15 cellular contexts compared by ENCODE assay signal in the genomic region with DNA sequence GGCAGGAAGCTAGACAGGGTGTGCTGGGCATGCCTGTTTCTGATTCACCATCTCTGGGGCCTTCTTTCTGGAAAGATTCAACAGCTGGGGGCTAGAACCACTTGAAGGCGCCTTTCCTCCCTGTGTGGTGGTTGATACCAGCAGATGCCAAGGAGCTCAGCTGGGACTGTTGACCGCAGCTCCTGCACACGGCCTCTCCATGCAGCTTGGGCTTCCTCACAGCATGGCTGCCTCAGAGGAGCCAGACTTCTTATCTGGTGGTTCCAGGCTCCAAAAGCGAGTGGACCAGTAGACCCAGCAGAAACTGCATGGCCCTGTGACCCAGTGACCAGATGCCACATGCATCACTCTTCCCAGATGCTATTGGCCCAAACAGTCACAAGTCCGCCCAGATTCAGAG.
DNase-seq lines count a peak whose midpoint lies in the region; ATAC-seq and TF ChIP-seq lines count a peak whose summit lies in the region.
"Had no signal": no experiment of that assay in that cellular context is flagged by ENCODE, and none has a peak within 500 bp of the region (broad histone marks: within the 10 kb centered on the region; RNA-seq: fewer than 3 reads in every experiment).

No MANE protein-coding gene starts in this region.

- no peak for TF ChIP-seq EP300 in Ishikawa (IDR thresholded peaks at IDR 0.05; ENCODE audit: borderline replicate concordance)

- no peak overlapping the region for H3K27ac Mint-ChIP-seq in activated CD4-positive, alpha-beta memory T cell treated with anti-CD3 and anti-CD28 coated beads for 36 hours
- H3K27ac Mint-ChIP-seq in activated CD4-positive, alpha-beta memory T cell treated with anti-CD3 and anti-CD28 coated beads, Interleukin-2, amount 10 ng/mL, durations not matched to agents 7 days and 5 days = no peak overlapping the region
- H3K27ac Mint-ChIP-seq in activated T-helper 1 cell treated with anti-CD3 and anti-CD28 coated beads, Interleukin-12 subunit alpha, Interleukin-12 subunit beta, Interleukin-2, Interleukin-4 antibody, amounts not matched to agents 30 ng/mL and 10 ng/mL and 1 ng/mL, durations not matched to agents 14 hours and 24 hours and 36 hours = no peak overlapping the region
- H3K27ac Mint-ChIP-seq: H9 had no signal

- CTCF ChIA-PET in activated CD4-positive, alpha-beta memory T cell treated with anti-CD3 and anti-CD28 coated beads for 36 hours (lab: Charles Lee) = no interaction called here
- CTCF ChIA-PET in activated CD4-positive, alpha-beta memory T cell treated with anti-CD3 and anti-CD28 coated beads, Interleukin-2, amount 10 ng/mL, durations not matched to agents 7 days and 5 days (lab: Charles Lee) = no interaction called here

- no peak for ATAC-seq in left lobe of liver

- POLR2A ChIA-PET in activated CD4-positive, alpha-beta memory T cell treated with anti-CD3 and anti-CD28 coated beads for 36 hours (lab: Charles Lee) = no interaction called here
- POLR2A ChIA-PET in activated CD4-positive, alpha-beta memory T cell treated with anti-CD3 and anti-CD28 coated beads, Interleukin-2, amount 10 ng/mL, durations not matched to agents 7 days and 5 days (lab: Charles Lee) = no interaction called here

- H3K27me3 Mint-ChIP-seq in activated CD4-positive, alpha-beta memory T cell treated with anti-CD3 and anti-CD28 coated beads for 36 hours = no peaks in the 10 kb centered on the region
- no peaks in the 10 kb centered on the region for H3K27me3 Mint-ChIP-seq in activated CD4-positive, alpha-beta memory T cell treated with anti-CD3 and anti-CD28 coated beads, Interleukin-2, amount 10 ng/mL, durations not matched to agents 7 days and 5 days
- no peaks in the 10 kb centered on the region for H3K27me3 Mint-ChIP-seq in activated T-helper 1 cell treated with anti-CD3 and anti-CD28 coated beads, Interleukin-12 subunit alpha, Interleukin-12 subunit beta, Interleukin-2, Interleukin-4 antibody, amounts not matched to agents 30 ng/mL and 10 ng/mL and 1 ng/mL, durations not matched to agents 14 hours and 24 hours and 36 hours (ENCODE audit: insufficient read depth)

- no peaks in the 10 kb centered on the region for H3K36me3 Mint-ChIP-seq in activated CD4-positive, alpha-beta memory T cell treated with anti-CD3 and anti-CD28 coated beads for 36 hours
- no peaks in the 10 kb centered on the region for H3K36me3 Mint-ChIP-seq in activated CD4-positive, alpha-beta memory T cell treated with anti-CD3 and anti-CD28 coated beads, Interleukin-2, amount 10 ng/mL, durations not matched to agents 7 days and 5 days (ENCODE audit: low read depth)
- no peaks in the 10 kb centered on the region for H3K36me3 Mint-ChIP-seq in activated T-helper 1 cell treated with anti-CD3 and anti-CD28 coated beads, Interleukin-12 subunit alpha, Interleukin-12 subunit beta, Interleukin-2, Interleukin-4 antibody, amounts not matched to agents 30 ng/mL and 10 ng/mL and 1 ng/mL, durations not matched to agents 14 hours and 24 hours and 36 hours (ENCODE audit: low read depth)

- H3K9me3 Mint-ChIP-seq in activated CD4-positive, alpha-beta memory T cell treated with anti-CD3 and anti-CD28 coated beads for 36 hours = peaks cover 13% of the 10 kb centered on the region
- no peaks in the 10 kb centered on the region for H3K9me3 Mint-ChIP-seq in activated CD4-positive, alpha-beta memory T cell treated with anti-CD3 and anti-CD28 coated beads, Interleukin-2, amount 10 ng/mL, durations not matched to agents 7 days and 5 days
- peaks cover 4% of the 10 kb centered on the region for H3K9me3 Mint-ChIP-seq in activated T-helper 1 cell treated with anti-CD3 and anti-CD28 coated beads, Interleukin-12 subunit alpha, Interleukin-12 subunit beta, Interleukin-2, Interleukin-4 antibody, amounts not matched to agents 30 ng/mL and 10 ng/mL and 1 ng/mL, durations not matched to agents 14 hours and 24 hours and 36 hours

- no peak for TF ChIP-seq RAD21 in Ishikawa (IDR thresholded peaks at IDR 0.05; ENCODE audit: low read depth)

- peak; percentile 3 for DNase-seq in activated CD4-positive, alpha-beta memory T cell treated with anti-CD3 and anti-CD28 coated beads for 36 hours
- DNase-seq in activated CD4-positive, alpha-beta memory T cell treated with anti-CD3 and anti-CD28 coated beads, Interleukin-2, amount 10 ng/mL, durations not matched to agents 7 days and 5 days = no peak
- peak; percentile 10 for DNase-seq in left lobe of liver (ENCODE audit: low spot score)
- peak; percentile 13 for DNase-seq in stimulated activated CD8-positive, alpha-beta memory T cell treated with anti-CD3 and anti-CD28 coated beads, Interleukin-4, amount 100 ng/mL, for 48 hours
- DNase-seq in activated T-helper 1 cell treated with anti-CD3 and anti-CD28 coated beads, Interleukin-12 subunit alpha, Interleukin-12 subunit beta, Interleukin-2, Interleukin-4 antibody, amounts not matched to agents 30 ng/mL and 10 ng/mL and 1 ng/mL, durations not matched to agents 14 hours and 24 hours and 36 hours (ENCODE audit: low spot score) = no peak
- DNase-seq in globus pallidus (ENCODE audit: low spot score) = no peak
- DNase-seq in NCI-H2196 treated with DMSO at 0.1 percent for 48 hours (lab: John Stamatoyannopoulos, UW; ENCODE audit: unreplicated experiment) = no peak
- DNase-seq: C1 segment of cervical spinal cord, EL, H9, Kasumi-1, NCI-H187 treated with DMSO at 0.1 percent for 48 hours, NCI-H446 treated with DMSO at 0.1 percent for 48 hours, NCI-H82 had no signal

- H3K4me3 Mint-ChIP-seq in activated CD4-positive, alpha-beta memory T cell treated with anti-CD3 and anti-CD28 coated beads for 36 hours = no peak overlapping the region
- H3K4me3 Mint-ChIP-seq in activated CD4-positive, alpha-beta memory T cell treated with anti-CD3 and anti-CD28 coated beads, Interleukin-2, amount 10 ng/mL, durations not matched to agents 7 days and 5 days = no peak overlapping the region
- no peak overlapping the region for H3K4me3 Mint-ChIP-seq in activated T-helper 1 cell treated with anti-CD3 and anti-CD28 coated beads, Interleukin-12 subunit alpha, Interleukin-12 subunit beta, Interleukin-2, Interleukin-4 antibody, amounts not matched to agents 30 ng/mL and 10 ng/mL and 1 ng/mL, durations not matched to agents 14 hours and 24 hours and 36 hours
- H3K4me3 Mint-ChIP-seq: H9 had no signal

- H3K4me1 Mint-ChIP-seq in activated CD4-positive, alpha-beta memory T cell treated with anti-CD3 and anti-CD28 coated beads for 36 hours (ENCODE audit: low read depth) = no peaks in the 10 kb centered on the region
- H3K4me1 Mint-ChIP-seq in activated CD4-positive, alpha-beta memory T cell treated with anti-CD3 and anti-CD28 coated beads, Interleukin-2, amount 10 ng/mL, durations not matched to agents 7 days and 5 days = no peaks in the 10 kb centered on the region
- no peaks in the 10 kb centered on the region for H3K4me1 Mint-ChIP-seq in activated T-helper 1 cell treated with anti-CD3 and anti-CD28 coated beads, Interleukin-12 subunit alpha, Interleukin-12 subunit beta, Interleukin-2, Interleukin-4 antibody, amounts not matched to agents 30 ng/mL and 10 ng/mL and 1 ng/mL, durations not matched to agents 14 hours and 24 hours and 36 hours (ENCODE audit: low read depth)
- H3K4me1 Mint-ChIP-seq: H9 had no signal

- intact Hi-C loops in activated CD4-positive, alpha-beta memory T cell treated with anti-CD3 and anti-CD28 coated beads for 36 hours (cut with micrococcal nuclease) = no loop called here
- intact Hi-C loops in activated T-helper 1 cell treated with anti-CD3 and anti-CD28 coated beads, Interleukin-12 subunit alpha, Interleukin-12 subunit beta, Interleukin-2, Interleukin-4 antibody, amounts not matched to agents 30 ng/mL and 10 ng/mL and 1 ng/mL, durations not matched to agents 14 hours and 24 hours and 36 hours (cut with micrococcal nuclease) = no loop called here

TF ChIP-seq in Ishikawa, 13 proteins besides CTCF, POLR2A, EP300 and RAD21:
- TF ChIP-seq ZBTB7A (IDR thresholded peaks at IDR 0.05; ENCODE audit: low read depth) (no peak), YY1 (IDR thresholded peaks at IDR 0.05; ENCODE audit: low read depth) (peak; percentile 36; the same call in 1 of the 2 replicates), TCF12 (IDR thresholded peaks at IDR 0.05; ENCODE audit: low read depth) (no peak)

Comparison
In these comparisons a context has a peak if more than half of its experiments do, and no peak if none do; other contexts are left out.
1. DNase-seq: peak in activated CD4-positive, alpha-beta memory T cell treated with anti-CD3 and anti-CD28 coated beads for 36 hours (single experiment), left lobe of liver (single experiment) and stimulated activated CD8-positive, alpha-beta memory T cell treated with anti-CD3 and anti-CD28 coated beads, Interleukin-4, amount 100 ng/mL, for 48 hours (single experiment); none in activated CD4-positive, alpha-beta memory T cell treated with anti-CD3 and anti-CD28 coated beads, Interleukin-2, amount 10 ng/mL, durations not matched to agents 7 days and 5 days (single experiment), activated T-helper 1 cell treated with anti-CD3 and anti-CD28 coated beads, Interleukin-12 subunit alpha, Interleukin-12 subunit beta, Interleukin-2, Interleukin-4 antibody, amounts not matched to agents 30 ng/mL and 10 ng/mL and 1 ng/mL, durations not matched to agents 14 hours and 24 hours and 36 hours (single experiment), globus pallidus (single experiment) and NCI-H2196 treated with DMSO at 0.1 percent for 48 hours (single experiment).